ENCODE assay signal across 8 cellular contexts in the genomic region with DNA sequence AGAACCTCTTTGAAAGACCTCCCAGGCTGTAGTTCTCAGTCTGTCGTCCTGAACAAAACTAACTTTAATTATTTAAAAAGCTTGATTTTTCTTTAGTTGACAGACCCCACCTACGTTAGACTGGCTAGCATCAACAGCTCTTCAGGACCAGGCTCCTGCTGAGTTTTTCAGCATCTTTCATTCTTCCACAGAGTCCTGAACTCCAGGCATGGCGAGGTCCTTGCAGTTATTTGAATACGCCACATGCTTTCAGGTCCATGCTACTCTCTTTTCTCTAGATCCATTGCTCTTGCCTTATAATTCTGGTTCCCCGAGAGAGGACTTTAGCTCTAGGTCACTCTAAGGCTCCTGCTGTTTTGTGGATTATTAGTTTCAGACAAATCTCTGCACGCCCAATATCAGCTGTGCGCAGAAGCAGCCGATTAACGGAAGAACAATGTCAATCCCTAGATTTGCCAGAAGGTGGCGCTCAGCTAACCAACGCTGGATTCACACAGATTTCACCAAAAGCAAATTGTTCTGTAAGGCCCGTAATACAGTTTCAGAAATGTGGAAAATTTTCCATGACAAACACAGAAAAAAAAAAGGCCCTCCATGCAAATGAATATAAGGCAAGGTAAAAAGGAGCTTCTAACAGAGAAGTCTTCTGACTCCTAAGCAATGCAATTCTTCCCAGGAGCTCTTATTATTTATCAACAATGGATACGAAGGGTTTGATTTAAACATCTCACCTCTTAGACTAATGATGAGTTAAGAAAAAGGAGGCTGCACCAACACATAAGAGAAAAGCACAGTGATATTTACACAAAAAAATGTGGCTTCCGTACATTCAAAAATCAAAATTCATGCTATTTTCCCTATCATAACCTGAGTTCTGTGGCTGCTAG. TPM values are rescaled to one million over a fixed set of nuclear protein-coding genes. Genes with fewer than 3 reads are reported as not detected.
DNase-seq lines count a peak whose midpoint lies in the region; ATAC-seq and TF ChIP-seq lines count a peak whose summit lies in the region.

No MANE protein-coding gene starts in this region.

- intact Hi-C loops in activated T-helper 1 cell treated with anti-CD3 and anti-CD28 coated beads, Interleukin-12 subunit alpha, Interleukin-12 subunit beta, Interleukin-2, Interleukin-4 antibody, amounts not matched to agents 30 ng/mL and 10 ng/mL and 1 ng/mL, durations not matched to agents 14 hours and 24 hours and 36 hours (cut with micrococcal nuclease), result loop anchor here (1.0 to 5.0 kb wide), 4 partner anchors 147 to 533 kb away; no protein-coding TSS in a partner anchor
- intact Hi-C loops in head of caudate nucleus (cut with DNase I), result loop anchor here (10.0 kb wide), 1 partner anchor 110 kb away; a partner anchor contains a TSS

- H3K36me3 Mint-ChIP-seq in activated T-helper 1 cell treated with anti-CD3 and anti-CD28 coated beads, Interleukin-12 subunit alpha, Interleukin-12 subunit beta, Interleukin-2, Interleukin-4 antibody, amounts not matched to agents 30 ng/mL and 10 ng/mL and 1 ng/mL, durations not matched to agents 14 hours and 24 hours and 36 hours (ENCODE audit: low read depth), result no peaks in the 10 kb centered on the region

- CTCF ChIA-PET in AG04449 (lab: Yijun Ruan, JAX), result interaction anchor here (0.7 to 5.4 kb wide), 42 partner anchors 8 to 548 kb away, joined by 3 to 62 read pairs (median 4); a partner anchor contains a TSS

- POLR2A ChIA-PET in AG04449 (lab: Yijun Ruan, JAX), result interaction anchor here (0.8 kb wide), 1 partner anchor 24 kb away, joined by 3 read pairs; no protein-coding TSS in a partner anchor

- no peak overlapping the region for H3K4me3 Mint-ChIP-seq in activated T-helper 1 cell treated with anti-CD3 and anti-CD28 coated beads, Interleukin-12 subunit alpha, Interleukin-12 subunit beta, Interleukin-2, Interleukin-4 antibody, amounts not matched to agents 30 ng/mL and 10 ng/mL and 1 ng/mL, durations not matched to agents 14 hours and 24 hours and 36 hours

- TF ChIP-seq CTCF in AG04449 (IDR thresholded peaks at IDR 0.05; ENCODE audit: insufficient read depth, low read length, missing control alignments) (peak; percentile 71), GM12872 (IDR thresholded peaks at IDR 0.05; ENCODE audit: insufficient read depth, low read depth, low read length) (peak; percentile 73)

- ATAC-seq in GM21381 (IDR thresholded peaks at IDR 0.05; ENCODE audit: unreplicated experiment), result no peak

- DNase-seq in AG04449 (ENCODE audit: low read depth, low spot score) (peak; percentile 9), NCI-H2171 treated with DMSO at 0.1 percent for 48 hours (lab: John Stamatoyannopoulos, UW) (peak; percentile 59), head of caudate nucleus (peak in 31 of 42 donors; percentile 16 to 89 (median 63)), putamen (ENCODE audit: low spot score) (peak; percentile 76), ureter (ENCODE audit: low spot score) (no peak)
- peak; percentile 10 for DNase-seq in activated T-helper 1 cell treated with anti-CD3 and anti-CD28 coated beads, Interleukin-12 subunit alpha, Interleukin-12 subunit beta, Interleukin-2, Interleukin-4 antibody, amounts not matched to agents 30 ng/mL and 10 ng/mL and 1 ng/mL, durations not matched to agents 14 hours and 24 hours and 36 hours (ENCODE audit: low spot score)

- H3K9me3 Mint-ChIP-seq in activated T-helper 1 cell treated with anti-CD3 and anti-CD28 coated beads, Interleukin-12 subunit alpha, Interleukin-12 subunit beta, Interleukin-2, Interleukin-4 antibody, amounts not matched to agents 30 ng/mL and 10 ng/mL and 1 ng/mL, durations not matched to agents 14 hours and 24 hours and 36 hours, result no peaks in the 10 kb centered on the region

- H3K27ac Mint-ChIP-seq in activated T-helper 1 cell treated with anti-CD3 and anti-CD28 coated beads, Interleukin-12 subunit alpha, Interleukin-12 subunit beta, Interleukin-2, Interleukin-4 antibody, amounts not matched to agents 30 ng/mL and 10 ng/mL and 1 ng/mL, durations not matched to agents 14 hours and 24 hours and 36 hours, result no peak overlapping the region

- H3K4me1 Mint-ChIP-seq in activated T-helper 1 cell treated with anti-CD3 and anti-CD28 coated beads, Interleukin-12 subunit alpha, Interleukin-12 subunit beta, Interleukin-2, Interleukin-4 antibody, amounts not matched to agents 30 ng/mL and 10 ng/mL and 1 ng/mL, durations not matched to agents 14 hours and 24 hours and 36 hours (ENCODE audit: low read depth), result no peaks in the 10 kb centered on the region

- no peak overlapping the region for H3K4me3 ChIP-seq in AG04449 (ENCODE audit: low read depth, low read length)

- peaks cover 11% of the 10 kb centered on the region for H3K27me3 Mint-ChIP-seq in activated T-helper 1 cell treated with anti-CD3 and anti-CD28 coated beads, Interleukin-12 subunit alpha, Interleukin-12 subunit beta, Interleukin-2, Interleukin-4 antibody, amounts not matched to agents 30 ng/mL and 10 ng/mL and 1 ng/mL, durations not matched to agents 14 hours and 24 hours and 36 hours (ENCODE audit: insufficient read depth)

RNA-seq across cellular contexts. Expression of a gene that starts 33.5 kb away (rescaled TPM):
- not detected in 2 replicates for total RNA-seq in activated T-helper 1 cell treated with anti-CD3 and anti-CD28 coated beads, Interleukin-12 subunit alpha, Interleukin-12 subunit beta, Interleukin-2, Interleukin-4 antibody, amounts not matched to agents 30 ng/mL and 10 ng/mL and 1 ng/mL, durations not matched to agents 14 hours and 24 hours and 36 hours
- total RNA-seq in ureter, result 0.81 TPM
